ENCODE assay signal across 17 cellular contexts in genomic region chr7:1114088-1114487, GRCh38. TPM values are rescaled to one million over a fixed set of nuclear protein-coding genes. Genes with fewer than 3 reads are reported as not detected.
"Had no signal": no experiment of that assay in that cellular context is flagged by ENCODE, and none has a peak within 500 bp of the region (broad histone marks: within the 10 kb centered on the region; RNA-seq: fewer than 3 reads in every experiment).

No MANE protein-coding gene starts in this region.

- H3K9me3 Mint-ChIP-seq: activated T-helper 1 cell treated with anti-CD3 and anti-CD28 coated beads, Interleukin-12 subunit alpha, Interleukin-12 subunit beta, Interleukin-2, Interleukin-4 antibody, amounts not matched to agents 30 ng/mL and 10 ng/mL and 1 ng/mL, durations not matched to agents 14 hours and 24 hours and 36 hours; central memory CD8-positive, alpha-beta T cell had no signal

- H3K36me3 ChIP-seq: transverse colon had no signal

- FAIRE-seq: colon had no signal

- H3K27ac Mint-ChIP-seq: activated CD4-positive, alpha-beta memory T cell treated with anti-CD3 and anti-CD28 coated beads, Interleukin-2, amount 10 ng/mL, durations not matched to agents 7 days and 5 days; activated CD4-positive, alpha-beta T cell treated with anti-CD3 and anti-CD28 coated beads, Interleukin-2, amount 10 ng/mL, durations not matched to agents 24 days and 14 days; activated naive CD4-positive, alpha-beta T cell treated with anti-CD3 and anti-CD28 coated beads, Interleukin-2, amount 50 U/mL, for 72 hours; activated T-helper 1 cell treated with anti-CD3 and anti-CD28 coated beads, Interleukin-12 subunit alpha, Interleukin-12 subunit beta, Interleukin-2, Interleukin-4 antibody, amounts not matched to agents 30 ng/mL and 10 ng/mL and 1 ng/mL, durations not matched to agents 14 hours and 24 hours and 36 hours; stimulated activated memory B cell treated with anti-CD40 and anti-IgM and Interleukin-4, amounts not matched to agents 10 μg/mL and 1 μg/mL and 100 μg/mL, for 72 hours had no signal

- H3K27me3 ChIP-seq: foreskin keratinocyte, stomach, suprapubic skin, transverse colon had no signal

- H3K4me1 ChIP-seq: foreskin keratinocyte, suprapubic skin, transverse colon had no signal

- H3K27me3 Mint-ChIP-seq: activated CD4-positive, alpha-beta memory T cell treated with anti-CD3 and anti-CD28 coated beads, Interleukin-2, amount 10 ng/mL, durations not matched to agents 7 days and 5 days; activated CD4-positive, alpha-beta T cell treated with anti-CD3 and anti-CD28 coated beads, Interleukin-2, amount 10 ng/mL, durations not matched to agents 24 days and 14 days; central memory CD8-positive, alpha-beta T cell; stimulated activated memory B cell treated with anti-CD40 and anti-IgM and Interleukin-4, amounts not matched to agents 10 μg/mL and 1 μg/mL and 100 μg/mL, for 72 hours had no signal

- H3K27ac ChIP-seq: foreskin keratinocyte, SK-N-MC, stomach, suprapubic skin, transverse colon had no signal

- H3K4me3 Mint-ChIP-seq: activated CD4-positive, alpha-beta memory T cell treated with anti-CD3 and anti-CD28 coated beads, Interleukin-2, amount 10 ng/mL, durations not matched to agents 7 days and 5 days; activated CD4-positive, alpha-beta T cell treated with anti-CD3 and anti-CD28 coated beads, Interleukin-2, amount 10 ng/mL, durations not matched to agents 24 days and 14 days; activated T-helper 1 cell treated with anti-CD3 and anti-CD28 coated beads, Interleukin-12 subunit alpha, Interleukin-12 subunit beta, Interleukin-2, Interleukin-4 antibody, amounts not matched to agents 30 ng/mL and 10 ng/mL and 1 ng/mL, durations not matched to agents 14 hours and 24 hours and 36 hours; central memory CD8-positive, alpha-beta T cell; stimulated activated memory B cell treated with anti-CD40 and anti-IgM and Interleukin-4, amounts not matched to agents 10 μg/mL and 1 μg/mL and 100 μg/mL, for 72 hours had no signal

- ATAC-seq: activated CD4-positive, CD25-positive, alpha-beta regulatory T cell treated with anti-CD3 and anti-CD28 coated beads, Interleukin-2, amount 50 U/mL, for 24 hours; foreskin keratinocyte; stimulated activated memory B cell treated with anti-CD40 and anti-IgM and Interleukin-4, amounts not matched to agents 10 μg/mL and 1 μg/mL and 100 μg/mL, for 72 hours had no signal

- H3K4me1 Mint-ChIP-seq: central memory CD8-positive, alpha-beta T cell had no signal

- H3K9me3 ChIP-seq: stomach, suprapubic skin, transverse colon had no signal

- DNase-seq: activated CD4-positive, alpha-beta memory T cell treated with anti-CD3 and anti-CD28 coated beads, Interleukin-2, amount 10 ng/mL, durations not matched to agents 7 days and 5 days; activated CD4-positive, alpha-beta T cell treated with anti-CD3 and anti-CD28 coated beads, Interleukin-2, amount 10 ng/mL, durations not matched to agents 24 days and 14 days; activated gamma-delta T cell; activated T-cell treated with anti-CD3 and anti-CD28 coated beads for 4 hours; effector memory CD4-positive, alpha-beta T cell; foreskin keratinocyte; stomach; transverse colon had no signal

- H3K4me3 ChIP-seq: SK-N-MC, stomach, suprapubic skin, transverse colon had no signal

RNA-seq across cellular contexts. Expression of gene GPER1, which starts 26.2 kb away (rescaled TPM):
- total RNA-seq: activated CD4-positive, alpha-beta T cell treated with anti-CD3 and anti-CD28 coated beads, Interleukin-2, amount 10 ng/mL, durations not matched to agents 24 days and 14 days; activated naive CD4-positive, alpha-beta T cell treated with anti-CD3 and anti-CD28 coated beads, Interleukin-2, amount 50 U/mL, for 72 hours; activated T-helper 1 cell treated with anti-CD3 and anti-CD28 coated beads, Interleukin-12 subunit alpha, Interleukin-12 subunit beta, Interleukin-2, Interleukin-4 antibody, amounts not matched to agents 30 ng/mL and 10 ng/mL and 1 ng/mL, durations not matched to agents 14 hours and 24 hours and 36 hours had no signal
- polyA plus RNA-seq: neural cell had no signal
